11 cellular contexts compared by ENCODE assay signal in genomic region chr20:45432294-45432693, GRCh38. TPM values are rescaled to one million over a fixed set of nuclear protein-coding genes. Genes with fewer than 3 reads are reported as not detected.
A peak's percentile ranks its signal among the peaks of the same experiment; 100 is the strongest.
DNase-seq lines count a peak whose midpoint lies in the region; ATAC-seq and TF ChIP-seq lines count a peak whose summit lies in the region.
"Had no signal": no experiment of that assay in that cellular context is flagged by ENCODE, and none has a peak within 500 bp of the region (broad histone marks: within the 10 kb centered on the region; RNA-seq: fewer than 3 reads in every experiment).

No MANE protein-coding gene starts in this region.

- intact Hi-C loops in PC-3 (cut with micrococcal nuclease) = no loop called here

- H3K27ac ChIP-seq in DND-41 (ENCODE audit: low read length) (peak overlapping the region; percentile 4; the same call in 1 of the 2 replicates), PC-3 (ENCODE audit: low read length) (no peak overlapping the region)

- H2AFZ ChIP-seq in DND-41 (ENCODE audit: low read depth, low read length) = no peak overlapping the region
- no peak overlapping the region for H2AFZ ChIP-seq in PC-3 (ENCODE audit: low read length)

- no peaks in the 10 kb centered on the region for H3F3A ChIP-seq in PC-3 (ENCODE audit: low read length, unreplicated experiment)

- H4K20me1 ChIP-seq in DND-41 (ENCODE audit: insufficient read depth, low read length) = no peaks in the 10 kb centered on the region
- H4K20me1 ChIP-seq in PC-3 (ENCODE audit: low read length) = no peaks in the 10 kb centered on the region

- H3K4me2 ChIP-seq in DND-41 (ENCODE audit: insufficient read depth, low read length) (no peak overlapping the region), PC-3 (ENCODE audit: low read length) (no peak overlapping the region)

- ATAC-seq in DND-41 (ENCODE audit: insufficient read depth, low read depth) (peak; percentile 53), GM19452 (IDR thresholded peaks at IDR 0.05; ENCODE audit: unreplicated experiment) (peak; percentile 74), HG03378 (IDR thresholded peaks at IDR 0.05; ENCODE audit: unreplicated experiment) (peak; percentile 62), PC-3 (no peak), HG03280 (IDR thresholded peaks at IDR 0.05; ENCODE audit: unreplicated experiment) (no peak), GM18909 (IDR thresholded peaks at IDR 0.05; ENCODE audit: poor library complexity, unreplicated experiment) (no peak)

- POLR2A ChIA-PET in PC-3 (lab: Charles Lee; ENCODE audit: unreplicated experiment) = no interaction called here

- H3K9me2 ChIP-seq in PC-3 (replicated peaks; ENCODE audit: low read length) = no peaks in the 10 kb centered on the region

- no peaks in the 10 kb centered on the region for H3K9me3 ChIP-seq in DND-41 (ENCODE audit: insufficient read depth, low read length, severe bottlenecking)
- H3K9me3 ChIP-seq in PC-3 (ENCODE audit: low read length) = no peaks in the 10 kb centered on the region

- BruUV-seq in PC-3 (replicated peaks; lab: Mats Ljungman, UMichigan) = no TSS peak

- CTCF ChIA-PET in PC-3 (lab: Charles Lee) = interaction anchor here (0.6 to 1.1 kb wide), 2 partner anchors 339 to 959 kb away, joined by 3 to 4 read pairs; no protein-coding TSS in a partner anchor

- H3K79me2 ChIP-seq in DND-41 (ENCODE audit: insufficient read depth, low read length) (no peaks in the 10 kb centered on the region), PC-3 (ENCODE audit: low read length) (no peaks in the 10 kb centered on the region)

- TF ChIP-seq CTCF in DND-41 (IDR thresholded peaks at IDR 0.05; ENCODE audit: borderline replicate concordance, extremely low read depth, low read length, poor library complexity, severe bottlenecking) (no peak), PC-3 (conservative IDR thresholded peaks at IDR 0.05; ENCODE audit: low read depth, low read length) (no peak)

- H3K27me3 ChIP-seq in DND-41 (ENCODE audit: insufficient read depth, low read length, poor library complexity) (no peaks in the 10 kb centered on the region), PC-3 (ENCODE audit: low read length) (no peaks in the 10 kb centered on the region)

- H3K36me3 ChIP-seq in DND-41 (ENCODE audit: insufficient read depth, low read length) (peaks cover 2% of the 10 kb centered on the region; the same call in 1 of the 2 replicates), PC-3 (ENCODE audit: low read depth, low read length) (no peaks in the 10 kb centered on the region)

- H3K9ac ChIP-seq in DND-41 (ENCODE audit: low read depth, low read length) (no peak overlapping the region), PC-3 (ENCODE audit: low read length) (no peak overlapping the region)

- H3K4me3 ChIP-seq in DND-41 (ENCODE audit: low read depth in 1 of 2, low read length in 2 of 2) (no peak overlapping the region), PC-3 (ENCODE audit: low read length) (no peak overlapping the region)

- H3K4me1 ChIP-seq in DND-41 (ENCODE audit: insufficient read depth, low read length) (peaks cover 23% of the 10 kb centered on the region), PC-3 (ENCODE audit: insufficient read depth, low read length) (peaks cover 5% of the 10 kb centered on the region; the same call in 1 of the 2 replicates)

- peak; percentile 55 for DNase-seq in DND-41
- DNase-seq in UCSD-AML1 (lab: John Stamatoyannopoulos, UW; ENCODE audit: unreplicated experiment) = peak; percentile 33
- no peak for DNase-seq in PC-3
- no peak for DNase-seq in islet precursor cell
- DNase-seq: activated CD4-positive, alpha-beta T cell treated with anti-CD3 and anti-CD28 coated beads, Interleukin-2, amount 50 U/mL, for 48 hours; kidney; NCI-H2227 treated with DMSO at 0.1 percent for 48 hours had no signal

RNA-seq across cellular contexts. Expression of gene PIGT, which starts 16.4 kb away (rescaled TPM):
- 101 and 129 TPM in 2 replicates for total RNA-seq in PC-3 (2014; rRNA removed)

RNA-seq across cellular contexts. Expression of gene DBNDD2, which starts 24.2 kb away (rescaled TPM):
- total RNA-seq in PC-3 (2014; rRNA removed) = 7.7 and 8.5 TPM in 2 replicates

RNA-seq across cellular contexts. Expression of gene WFDC2, which starts 37.3 kb away (rescaled TPM):
- total RNA-seq in PC-3 (2014; rRNA removed) = not detected in 2 replicates

RNA-seq across cellular contexts. Expression of gene TP53TG5, which starts 54.2 kb away (rescaled TPM):
- not detected in 2 replicates for total RNA-seq in PC-3 (2014; rRNA removed)
- total RNA-seq: kidney had no signal

Comparison
In these comparisons a context has a peak if more than half of its experiments do, and no peak if none do; other contexts are left out.
1. ATAC-seq: peak in DND-41 (single experiment), GM19452 (single experiment) and HG03378 (single experiment); none in PC-3 (single experiment), HG03280 (single experiment) and GM18909 (single experiment).
2. DNase-seq: peak in DND-41 (single experiment) and UCSD-AML1 (single experiment); none in PC-3 (single experiment) and islet precursor cell (single experiment).